17 cellular contexts compared by ENCODE assay signal in genomic region chr1:118100686-118101300, GRCh38.
DNase-seq lines count a peak whose midpoint lies in the region; ATAC-seq and TF ChIP-seq lines count a peak whose summit lies in the region.
"Had no signal": no experiment of that assay in that cellular context is flagged by ENCODE, and none has a peak within 500 bp of the region (broad histone marks: within the 10 kb centered on the region; RNA-seq: fewer than 3 reads in every experiment).

No MANE protein-coding gene starts in this region.

- H3K4me1 ChIP-seq in BE2C: no peaks in the 10 kb centered on the region
- H3K4me1 ChIP-seq: breast epithelium, spleen had no signal

- no peak for TF ChIP-seq CTCF in BE2C (IDR thresholded peaks at IDR 0.05; ENCODE audit: low read depth, low read length)

- DNase-seq in AG08395 (ENCODE audit: low spot score) (peak; percentile 39), NCI-H1092 treated with DMSO at 0.1 percent for 48 hours (lab: John Stamatoyannopoulos, UW) (peak; percentile 86), NCI-H774 (lab: John Stamatoyannopoulos, UW) (peak; percentile 90), left lobe of liver (ENCODE audit: low spot score) (no peak), NCI-H2227 treated with DMSO at 0.1 percent for 48 hours (lab: John Stamatoyannopoulos, UW) (no peak), activated T-cell treated with anti-CD3 and anti-CD28 coated beads for 4 hours (no peak), BE2C (no peak), C1 segment of cervical spinal cord (lab: John Stamatoyannopoulos, UW) (no peak)
- DNase-seq: activated CD4-positive, CD25-positive, alpha-beta regulatory T cell; activated CD8-positive, alpha-beta memory T cell treated with anti-CD3 and anti-CD28 coated beads, Interleukin-2, amount 50 U/mL, for 4 hours; DMS 273 treated with DMSO at 0.1 percent for 48 hours; effector CD4-positive, alpha-beta T cell; KG1; mesenchymal stem cell; NCI-H2107; spleen had no signal

- H3K27me3 ChIP-seq in BE2C: peaks cover 2% of the 10 kb centered on the region; the same call in 1 of the 2 replicates
- H3K27me3 ChIP-seq: breast epithelium, spleen had no signal

- no peaks in the 10 kb centered on the region for H3K9me3 ChIP-seq in BE2C
- H3K9me3 ChIP-seq: breast epithelium, spleen had no signal

- ATAC-seq in left lobe of liver: peak; percentile 90

- H3K36me3 ChIP-seq in BE2C: no peaks in the 10 kb centered on the region
- H3K36me3 ChIP-seq: breast epithelium, spleen had no signal

- H3K4me3 ChIP-seq in BE2C (ENCODE audit: low read depth, low read length): no peak overlapping the region
- H3K4me3 ChIP-seq: breast epithelium, spleen had no signal

Comparison
In these comparisons a context has a peak if more than half of its experiments do, and no peak if none do; other contexts are left out.
1. DNase-seq: peak in AG08395 (single experiment), NCI-H1092 treated with DMSO at 0.1 percent for 48 hours (single experiment) and NCI-H774 (single experiment); none in left lobe of liver (single experiment), NCI-H2227 treated with DMSO at 0.1 percent for 48 hours (single experiment), activated T-cell treated with anti-CD3 and anti-CD28 coated beads for 4 hours (single experiment), BE2C (single experiment) and C1 segment of cervical spinal cord (0 of 14).